Comparison of ENCODE assay signal across 9 cellular contexts in genomic region chr12:121240484-121241202, GRCh38. TPM values are rescaled to one million over a fixed set of nuclear protein-coding genes. Genes with fewer than 3 reads are reported as not detected.
DNase-seq lines count a peak whose midpoint lies in the region; ATAC-seq and TF ChIP-seq lines count a peak whose summit lies in the region.
"Had no signal": no experiment of that assay in that cellular context is flagged by ENCODE, and none has a peak within 500 bp of the region (broad histone marks: within the 10 kb centered on the region; RNA-seq: fewer than 3 reads in every experiment).

No MANE protein-coding gene starts in this region.

- H3K4me1 Mint-ChIP-seq in activated CD4-positive, alpha-beta T cell treated with anti-CD3 and anti-CD28 coated beads, Interleukin-2, amount 10 ng/mL, durations not matched to agents 7 days and 5 days = peaks cover 48% of the 10 kb centered on the region
- H3K4me1 Mint-ChIP-seq in natural killer cell = peaks cover 29 to 30% of the 10 kb centered on the region in 2 donors
- H3K4me1 Mint-ChIP-seq in stimulated activated naive B cell treated with anti-CD40 and anti-IgM and Interleukin-4, amounts not matched to agents 10 μg/mL and 1 μg/mL and 100 μg/mL, for 72 hours = peaks cover 21 to 29% of the 10 kb centered on the region in 2 donors

- H3K27me3 Mint-ChIP-seq in activated CD4-positive, alpha-beta T cell treated with anti-CD3 and anti-CD28 coated beads, Interleukin-2, amount 10 ng/mL, durations not matched to agents 7 days and 5 days = no peaks in the 10 kb centered on the region
- no peaks in the 10 kb centered on the region for H3K27me3 Mint-ChIP-seq in natural killer cell (ENCODE audit: low read depth in 2 of 2)
- no peaks in the 10 kb centered on the region for H3K27me3 Mint-ChIP-seq in stimulated activated naive B cell treated with anti-CD40 and anti-IgM and Interleukin-4, amounts not matched to agents 10 μg/mL and 1 μg/mL and 100 μg/mL, for 72 hours
- H3K27me3 Mint-ChIP-seq: brain had no signal

- no peaks in the 10 kb centered on the region for H3K9me3 Mint-ChIP-seq in activated CD4-positive, alpha-beta T cell treated with anti-CD3 and anti-CD28 coated beads, Interleukin-2, amount 10 ng/mL, durations not matched to agents 7 days and 5 days
- H3K9me3 Mint-ChIP-seq in natural killer cell = no peaks in the 10 kb centered on the region
- no peaks in the 10 kb centered on the region for H3K9me3 Mint-ChIP-seq in stimulated activated naive B cell treated with anti-CD40 and anti-IgM and Interleukin-4, amounts not matched to agents 10 μg/mL and 1 μg/mL and 100 μg/mL, for 72 hours
- H3K9me3 Mint-ChIP-seq: brain had no signal

- peak overlapping the region; percentile 64 for H3K4me3 Mint-ChIP-seq in activated CD4-positive, alpha-beta T cell treated with anti-CD3 and anti-CD28 coated beads, Interleukin-2, amount 10 ng/mL, durations not matched to agents 7 days and 5 days
- H3K4me3 Mint-ChIP-seq in natural killer cell = peak overlapping the region; percentile 86
- peak overlapping the region; percentile 65 to 69 for H3K4me3 Mint-ChIP-seq in stimulated activated naive B cell treated with anti-CD40 and anti-IgM and Interleukin-4, amounts not matched to agents 10 μg/mL and 1 μg/mL and 100 μg/mL, for 72 hours

- TF ChIP-seq CTCF in GM10266 (IDR thresholded peaks at IDR 0.05; ENCODE audit: control insufficient read depth, insufficient read depth, low read depth, missing control alignments) = no peak
- no peak for TF ChIP-seq CTCF in natural killer cell (IDR thresholded peaks at IDR 0.05)

- CTCF ChIA-PET in activated CD4-positive, alpha-beta T cell treated with anti-CD3 and anti-CD28 coated beads, Interleukin-2, amount 10 ng/mL, durations not matched to agents 7 days and 5 days (lab: Charles Lee) = interaction anchor here (0.6 to 1.7 kb wide), 4 partner anchors 10 to 629 kb away, joined by 4 to 13 read pairs (median 4); no protein-coding TSS in a partner anchor

- DNase-seq in GM10266 (ENCODE audit: extremely low spot score) = peak; percentile 55
- DNase-seq in activated CD4-positive, alpha-beta T cell treated with anti-CD3 and anti-CD28 coated beads, Interleukin-2, amount 10 ng/mL, durations not matched to agents 7 days and 5 days = peak; percentile 88
- peak; percentile 59 for DNase-seq in ecto neural progenitor cell (ENCODE audit: low spot score)
- DNase-seq in natural killer cell = peak; percentile 90
- DNase-seq in stimulated activated naive B cell treated with anti-CD40 and anti-IgM and Interleukin-4, amounts not matched to agents 10 μg/mL and 1 μg/mL and 100 μg/mL, for 72 hours = peak; percentile 71
- no peak for DNase-seq in globus pallidus (ENCODE audit: low spot score)
- no peak for DNase-seq in NCI-H1092 treated with DMSO at 0.1 percent for 48 hours (lab: John Stamatoyannopoulos, UW)

- peak overlapping the region; percentile 98 for H3K27ac Mint-ChIP-seq in activated CD4-positive, alpha-beta T cell treated with anti-CD3 and anti-CD28 coated beads, Interleukin-2, amount 10 ng/mL, durations not matched to agents 7 days and 5 days
- H3K27ac Mint-ChIP-seq in natural killer cell = peak overlapping the region; percentile 97 to 98
- peak overlapping the region; percentile 88 for H3K27ac Mint-ChIP-seq in stimulated activated naive B cell treated with anti-CD40 and anti-IgM and Interleukin-4, amounts not matched to agents 10 μg/mL and 1 μg/mL and 100 μg/mL, for 72 hours

- peaks cover 47% of the 10 kb centered on the region for H3K36me3 Mint-ChIP-seq in activated CD4-positive, alpha-beta T cell treated with anti-CD3 and anti-CD28 coated beads, Interleukin-2, amount 10 ng/mL, durations not matched to agents 7 days and 5 days (ENCODE audit: low read depth)
- no peaks in the 10 kb centered on the region for H3K36me3 Mint-ChIP-seq in natural killer cell
- peaks cover 38 to 58% of the 10 kb centered on the region in 2 donors for H3K36me3 Mint-ChIP-seq in stimulated activated naive B cell treated with anti-CD40 and anti-IgM and Interleukin-4, amounts not matched to agents 10 μg/mL and 1 μg/mL and 100 μg/mL, for 72 hours

- ATAC-seq in natural killer cell (peak; percentile 90 to 95 (median 92)), HG02759 (IDR thresholded peaks at IDR 0.05; ENCODE audit: unreplicated experiment) (no peak)
- ATAC-seq in stimulated activated naive B cell treated with anti-CD40 and anti-IgM and Interleukin-4, amounts not matched to agents 10 μg/mL and 1 μg/mL and 100 μg/mL, for 72 hours (replicated peaks) = peak; percentile 90 to 95

- POLR2A ChIA-PET in activated CD4-positive, alpha-beta T cell treated with anti-CD3 and anti-CD28 coated beads, Interleukin-2, amount 10 ng/mL, durations not matched to agents 7 days and 5 days (lab: Charles Lee) = no interaction called here

- intact Hi-C loops in natural killer cell (cut with micrococcal nuclease) = loop anchor here (1.0 to 2.0 kb wide), 2 partner anchors 30 to 111 kb away; partner anchors contain the start of gene P2RX4

RNA-seq across cellular contexts. Expression of gene P2RX4, which starts 30.7 kb away (rescaled TPM):
- 10 to 100 TPM; 52.7 to 56.2 TPM for total RNA-seq in activated CD4-positive, alpha-beta T cell treated with anti-CD3 and anti-CD28 coated beads, Interleukin-2, amount 10 ng/mL, durations not matched to agents 7 days and 5 days
- 10 to 100 TPM; 34.8 to 39.3 (median 38.2) TPM for total RNA-seq in natural killer cell

RNA-seq across cellular contexts. Expression of gene CAMKK2, which starts 55.9 kb away (rescaled TPM):
- total RNA-seq in activated CD4-positive, alpha-beta T cell treated with anti-CD3 and anti-CD28 coated beads, Interleukin-2, amount 10 ng/mL, durations not matched to agents 7 days and 5 days = 10 to 100 TPM; 31.2 to 32.4 TPM
- 10 to 100 TPM; 19.6 to 27.4 (median 20.9) TPM for total RNA-seq in natural killer cell

Comparison
In these comparisons a context has a peak if more than half of its experiments do, and no peak if none do; other contexts are left out.
1. DNase-seq: peak in GM10266 (single experiment), activated CD4-positive, alpha-beta T cell treated with anti-CD3 and anti-CD28 coated beads, Interleukin-2, amount 10 ng/mL, durations not matched to agents 7 days and 5 days (single experiment), ecto neural progenitor cell (single experiment), natural killer cell (single experiment) and stimulated activated naive B cell treated with anti-CD40 and anti-IgM and Interleukin-4, amounts not matched to agents 10 μg/mL and 1 μg/mL and 100 μg/mL, for 72 hours (single experiment); none in globus pallidus (single experiment) and NCI-H1092 treated with DMSO at 0.1 percent for 48 hours (single experiment).
2. Peak in every context shown above with its lines, with median percentiles within 50 percentile points of each other: H3K27ac Mint-ChIP-seq and H3K4me3 Mint-ChIP-seq.